Comparison of ENCODE assay signal across 15 cellular contexts in the genomic region with DNA sequence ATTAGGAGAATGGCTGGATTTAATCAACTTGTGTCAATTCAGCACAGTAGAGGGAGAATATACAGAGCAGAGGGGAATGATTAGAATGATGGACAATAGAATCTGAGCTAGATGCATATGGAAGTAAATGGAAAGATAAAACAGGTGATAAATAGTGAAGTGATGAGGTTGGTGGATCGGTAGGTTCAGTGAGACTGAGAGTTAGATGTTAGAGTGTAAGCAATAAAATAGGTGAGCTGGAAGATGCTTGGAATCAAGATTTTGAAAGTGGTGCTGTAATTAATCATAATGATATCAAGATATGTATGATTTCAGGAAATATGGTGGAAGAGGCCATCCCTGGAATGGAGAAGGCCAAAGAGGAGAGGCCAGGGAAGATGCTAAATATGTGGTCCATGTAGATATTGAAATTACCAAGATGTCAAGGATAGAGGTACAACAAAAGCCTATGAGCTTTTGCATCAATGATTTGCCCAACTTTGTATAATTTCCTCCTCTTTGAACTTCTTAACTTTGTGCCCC. TPM values are rescaled to one million over a fixed set of nuclear protein-coding genes. Genes with fewer than 3 reads are reported as not detected.
DNase-seq lines count a peak whose midpoint lies in the region; ATAC-seq, FAIRE-seq and TF ChIP-seq lines count a peak whose summit lies in the region.
"Had no signal": no experiment of that assay in that cellular context is flagged by ENCODE, and none has a peak within 500 bp of the region (broad histone marks: within the 10 kb centered on the region; RNA-seq: fewer than 3 reads in every experiment).

No MANE protein-coding gene starts in this region.

- H3K9me3 Mint-ChIP-seq in HFFc6, result no peaks in the 10 kb centered on the region
- H3K9me3 Mint-ChIP-seq: CD8-positive, alpha-beta T cell had no signal

- CTCF ChIA-PET in endothelial cell of umbilical vein (lab: Charles Lee), result interaction anchor here (0.9 to 1.6 kb wide), 3 partner anchors 9 to 36 kb away, joined by 3 to 13 read pairs (median 4); partner anchors contain the start of gene PTGS2

- no peak for ATAC-seq in GM18868 (IDR thresholded peaks at IDR 0.05; ENCODE audit: unreplicated experiment)
- ATAC-seq: CD8-positive, alpha-beta T cell; HCT116 had no signal

- H3K4me1 Mint-ChIP-seq in HFFc6 (ENCODE audit: low read depth), result peaks cover 5% of the 10 kb centered on the region

- H3K36me3 ChIP-seq in endothelial cell of umbilical vein (ENCODE audit: control insufficient read depth in 2 of 2, extremely low read depth in 1 of 2, insufficient read depth in 2 of 2, low read length in 2 of 2) (peaks cover 3 to 20% of the 10 kb centered on the region in 2 experiments), neutrophil (peaks cover 53% of the 10 kb centered on the region), uterus (no peaks in the 10 kb centered on the region)

- no peaks in the 10 kb centered on the region for H3K79me2 ChIP-seq in endothelial cell of umbilical vein (ENCODE audit: control insufficient read depth, insufficient read depth, low read length)

- intact Hi-C loops in endothelial cell of umbilical vein (cut with micrococcal nuclease) (no loop called here), uterus (cut with DNase I; ENCODE audit: low total_unique reads) (no loop called here)

- H3K4me3 ChIP-seq in endothelial cell of umbilical vein (replicated peaks in 1 of 3; ENCODE audit: insufficient read depth in 1 of 3, low read depth in 1 of 3, low read length in 3 of 3), result no peak overlapping the region
- H3K4me3 ChIP-seq in fibroblast of the aortic adventitia (ENCODE audit: low read depth, low read length), result no peak overlapping the region
- no peak overlapping the region for H3K4me3 ChIP-seq in neutrophil (ENCODE audit: low read depth in 1 of 2, low read length in 1 of 2)
- H3K4me3 ChIP-seq in uterus, result no peak overlapping the region
- H3K4me3 ChIP-seq: GM23248 had no signal

- H3K27ac ChIP-seq in endothelial cell of umbilical vein (ENCODE audit: insufficient read depth, low read depth, low read length) (no peak overlapping the region), neutrophil (peak overlapping the region; percentile 37), uterus (no peak overlapping the region)
- H3K27ac ChIP-seq: GM23248 had no signal

- H3K9me1 ChIP-seq in endothelial cell of umbilical vein (replicated peaks; ENCODE audit: control insufficient read depth, extremely low read depth, insufficient read depth, low read length), result no peaks in the 10 kb centered on the region

- no peaks in the 10 kb centered on the region for H3K4me1 ChIP-seq in endothelial cell of umbilical vein (ENCODE audit: control insufficient read depth, extremely low read depth, insufficient read depth, low read length)
- peaks cover 0 to 8% of the 10 kb centered on the region in 2 experiments for H3K4me1 ChIP-seq in neutrophil (ENCODE audit: control insufficient read depth in 1 of 2, insufficient read depth in 1 of 2, low read depth in 1 of 2, low read length in 1 of 2)
- no peaks in the 10 kb centered on the region for H3K4me1 ChIP-seq in uterus

- TF ChIP-seq CTCF in HFFc6 (IDR thresholded peaks at IDR 0.05) (no peak), endothelial cell of umbilical vein (IDR thresholded peaks at IDR 0.05; ENCODE audit: extremely low read depth in 1 of 2, insufficient read depth in 1 of 2, low read depth in 1 of 2, low read length in 2 of 2) (no peak), fibroblast of the aortic adventitia (IDR thresholded peaks at IDR 0.05; ENCODE audit: insufficient read depth, low read length) (no peak), neutrophil (IDR thresholded peaks at IDR 0.05) (no peak), uterus (IDR thresholded peaks at IDR 0.05) (no peak)

- H3K27me3 ChIP-seq in endothelial cell of umbilical vein (ENCODE audit: control insufficient read depth in 2 of 2, insufficient read depth in 2 of 2, low read length in 2 of 2) (no peaks in the 10 kb centered on the region), neutrophil (no peaks in the 10 kb centered on the region), uterus (no peaks in the 10 kb centered on the region)

- no peaks in the 10 kb centered on the region for H3K9me3 ChIP-seq in endothelial cell of umbilical vein (replicated peaks; ENCODE audit: control insufficient read depth, insufficient read depth, low read length)
- no peaks in the 10 kb centered on the region for H3K9me3 ChIP-seq in neutrophil
- no peaks in the 10 kb centered on the region for H3K9me3 ChIP-seq in uterus

- no peaks in the 10 kb centered on the region for H4K20me1 ChIP-seq in endothelial cell of umbilical vein (replicated peaks; ENCODE audit: control insufficient read depth, extremely low read depth, insufficient read depth, low read length)

- POLR2A ChIA-PET in endothelial cell of umbilical vein (lab: Charles Lee), result interaction anchor here (1.1 kb wide), 1 partner anchor 9 kb away, joined by 5 read pairs; the partner anchor contains the start of gene PTGS2

- peaks cover 7% of the 10 kb centered on the region; the same call in 1 of the 2 replicates for H3K27me3 Mint-ChIP-seq in HFFc6 (ENCODE audit: insufficient read depth)

- no TSS peak for BruUV-seq in endothelial cell of umbilical vein (replicated peaks; lab: Mats Ljungman, UMichigan)

- H2AFZ ChIP-seq in endothelial cell of umbilical vein (ENCODE audit: low read depth, low read length), result no peak overlapping the region
- H2AFZ ChIP-seq: GM23248 had no signal

- dilution Hi-C loops in endothelial cell of umbilical vein (cut with MboI; ENCODE audit: extremely low pct_ligation_motif_present, low sequenced_read_pairs), result no loop called here

- FAIRE-seq in endothelial cell of umbilical vein (lab: Jason Lieb, UNC), result no peak
- FAIRE-seq: H54 had no signal

- TF ChIP-seq POLR2A in endothelial cell of umbilical vein (IDR thresholded peaks at IDR 0.05; ENCODE audit: low read depth, low read length) (no peak), uterus (IDR thresholded peaks at IDR 0.05) (no peak)

- peaks cover 19% of the 10 kb centered on the region for H3K36me3 Mint-ChIP-seq in HFFc6 (ENCODE audit: low read depth)
- H3K36me3 Mint-ChIP-seq: CD8-positive, alpha-beta T cell had no signal

- no peak overlapping the region for H3K9ac ChIP-seq in endothelial cell of umbilical vein (replicated peaks; ENCODE audit: extremely low read depth, insufficient read depth, low read length)
- H3K9ac ChIP-seq: GM23248 had no signal

- DNase-seq in HFFc6, result no peak
- DNase-seq in endothelial cell of umbilical vein (ENCODE audit: low read depth, low spot score), result peak; percentile 36
- peak; percentile 10 for DNase-seq in fibroblast of the aortic adventitia (ENCODE audit: low read depth)
- no peak for DNase-seq in uterus
- DNase-seq in stimulated activated CD4-positive, alpha-beta T cell treated with anti-CD3 and anti-CD28 coated beads, Interleukin-4, amount 100 ng/mL, for 1 hour, result no peak
- DNase-seq: CD8-positive, alpha-beta T cell; COR-L47; DND-41; GF-D8; GM23248 had no signal

- H3K4me3 Mint-ChIP-seq in HFFc6, result no peak overlapping the region
- H3K4me3 Mint-ChIP-seq: CD14-positive monocyte; CD8-positive, alpha-beta T cell had no signal

- H3K27ac Mint-ChIP-seq in HFFc6, result peak overlapping the region; percentile 22
- H3K27ac Mint-ChIP-seq: CD8-positive, alpha-beta T cell had no signal

- H3K4me2 ChIP-seq in endothelial cell of umbilical vein (ENCODE audit: insufficient read depth, low read length), result no peak overlapping the region

TF ChIP-seq in endothelial cell of umbilical vein, 7 proteins besides CTCF, POLR2A, EP300 and RAD21:
- no peak for TF ChIP-seq JUN (IDR thresholded peaks at IDR 0.05; ENCODE audit: borderline replicate concordance, insufficient read depth, insufficient read length, low read depth)
- TF ChIP-seq FOS (IDR thresholded peaks at IDR 0.05; ENCODE audit: borderline replicate concordance, insufficient read depth, low read length), result no peak
- TF ChIP-seq, protein P1, sequence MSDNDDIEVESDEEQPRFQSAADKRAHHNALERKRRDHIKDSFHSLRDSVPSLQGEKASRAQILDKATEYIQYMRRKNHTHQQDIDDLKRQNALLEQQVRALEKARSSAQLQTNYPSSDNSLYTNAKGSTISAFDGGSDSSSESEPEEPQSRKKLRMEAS (IDR thresholded peaks at IDR 0.05; ENCODE audit: insufficient read depth, insufficient read length), result no peak
- no peak for TF ChIP-seq EZH2 (IDR thresholded peaks at IDR 0.05; ENCODE audit: borderline replicate concordance, low read depth, low read length, severe bottlenecking)
- TF ChIP-seq MYC (IDR thresholded peaks at IDR 0.05; ENCODE audit: low read depth, low read length), result no peak
- TF ChIP-seq GATA2 (IDR thresholded peaks at IDR 0.05; ENCODE audit: insufficient read depth, insufficient read length, low read depth, low read length), result no peak
- no peak for TF ChIP-seq POLR2AphosphoS5 (IDR thresholded peaks at IDR 0.05; ENCODE audit: insufficient read depth, low read depth, low read length)
TF ChIP-seq in endothelial cell of umbilical vein: peak in this region for 0.

RNA-seq across cellular contexts. Expression of gene PTGS2, which starts 9.2 kb away (rescaled TPM):
- total RNA-seq in HFFc6 (2021; fragmentation: NEBNext Ultra II Directional; extraction: Animal tissue kit (Norgen Biotek cat#: 25700)), result 100 to 1,000 TPM in 2 of 6 experiments, 10 to 100 TPM in 4; 59.2 to 176 (median 70.3) TPM
- total RNA-seq in endothelial cell of umbilical vein (21.6 and 24.1 TPM in 2 replicates), fibroblast of the aortic adventitia (ENCODE audit: low replicate concordance) (1.2 and 15.0 TPM in 2 replicates), uterus (1 to 10 TPM in 3 of 4 donors, under 1 TPM in 1; 0.51 to 4.3 (median 1.9) TPM)
- 57.7 and 84.6 TPM in 2 replicates for polyA plus RNA-seq in endothelial cell of umbilical vein
- 24.6 and 35.3 TPM in 2 replicates for polyA plus RNA-seq in endothelial cell of umbilical vein (2011; cell fraction: cytosol; rRNA removed)
- polyA plus RNA-seq in endothelial cell of umbilical vein (2011; cell fraction: nucleus; rRNA removed), result 188 and 191 TPM in 2 replicates
- polyA plus RNA-seq in endothelial cell of umbilical vein (2012), result 50.8 and 80.0 TPM in 2 replicates
- polyA minus RNA-seq in endothelial cell of umbilical vein, result 123 and 125 TPM in 2 replicates
- polyA minus RNA-seq in endothelial cell of umbilical vein (2011; cell fraction: cytosol; rRNA and poly(A)+ RNA removed), result 57.8 TPM
- 190 and 242 TPM in 2 replicates for polyA minus RNA-seq in endothelial cell of umbilical vein (2011; cell fraction: nucleus; rRNA and poly(A)+ RNA removed)

Comparison
In these comparisons a context has a peak if more than half of its experiments do, and no peak if none do; other contexts are left out.
1. DNase-seq: peak in endothelial cell of umbilical vein (single experiment) and fibroblast of the aortic adventitia (single experiment); none in HFFc6 (single experiment), uterus (0 of 2) and stimulated activated CD4-positive, alpha-beta T cell treated with anti-CD3 and anti-CD28 coated beads, Interleukin-4, amount 100 ng/mL, for 1 hour (single experiment).